ENCODE assay signal across 5 cellular contexts in genomic region chr2:111299635-111300034, GRCh38.
DNase-seq lines count a peak whose midpoint lies in the region; ATAC-seq, FAIRE-seq and TF ChIP-seq lines count a peak whose summit lies in the region.
"Not testable (repeated sequence)": the region's sequence is repeated elsewhere in the genome, so short reads cannot be mapped to it uniquely, and the experiment has no call there.

No MANE protein-coding gene starts in this region.

- not testable (repeated sequence) for H3K4me1 Mint-ChIP-seq in activated CD4-positive, alpha-beta T cell treated with anti-CD3 and anti-CD28 coated beads, Interleukin-2, amount 10 ng/mL, durations not matched to agents 24 days and 14 days; osteocyte (ENCODE audit: unreplicated experiment)

- TF ChIP-seq POLR2A in gastrocnemius medialis (IDR thresholded peaks at IDR 0.05) = not testable (repeated sequence)

- not testable (repeated sequence) for H3K27me3 ChIP-seq in lung (ENCODE audit: control insufficient read depth, insufficient read depth); gastrocnemius medialis

- not testable (repeated sequence) for H3K27ac Mint-ChIP-seq in activated CD4-positive, alpha-beta T cell treated with anti-CD3 and anti-CD28 coated beads, Interleukin-2, amount 10 ng/mL, durations not matched to agents 24 days and 14 days; osteocyte (ENCODE audit: unreplicated experiment)

- in situ Hi-C loops in gastrocnemius medialis (cut with MboI; ENCODE audit: low sequenced_read_pairs in 4 of 4) = not testable (repeated sequence)

- H3K27ac ChIP-seq in lung (ENCODE audit: low read depth in 1 of 2, low read length in 1 of 2); gastrocnemius medialis: not testable (repeated sequence)

- not testable (repeated sequence) for H3K9me3 ChIP-seq in lung (ENCODE audit: control insufficient read depth in 2 of 2, insufficient read depth in 1 of 2, low read length in 1 of 2); gastrocnemius medialis

- H3K9me3 Mint-ChIP-seq in activated CD4-positive, alpha-beta T cell treated with anti-CD3 and anti-CD28 coated beads, Interleukin-2, amount 10 ng/mL, durations not matched to agents 24 days and 14 days; osteocyte (ENCODE audit: unreplicated experiment): not testable (repeated sequence)

- not testable (repeated sequence) for H3K4me1 ChIP-seq in lung (ENCODE audit: control insufficient read depth in 2 of 2, insufficient read depth in 2 of 2, low read length in 2 of 2); gastrocnemius medialis

- TF ChIP-seq CTCF in lung (IDR thresholded peaks at IDR 0.05; ENCODE audit: control extremely low read depth, extremely low read depth); osteocyte (IDR thresholded peaks at IDR 0.05); gastrocnemius medialis (IDR thresholded peaks at IDR 0.05 in 4 of 5, conservative IDR thresholded peaks at IDR 0.05 in 1 of 5): not testable (repeated sequence)

- intact Hi-C loops in activated CD4-positive, alpha-beta T cell treated with anti-CD3 and anti-CD28 coated beads, Interleukin-2, amount 10 ng/mL, durations not matched to agents 24 days and 14 days (cut with micrococcal nuclease); gastrocnemius medialis (cut with DNase I; ENCODE audit: low total_unique reads): not testable (repeated sequence)

- H3K27me3 Mint-ChIP-seq in activated CD4-positive, alpha-beta T cell treated with anti-CD3 and anti-CD28 coated beads, Interleukin-2, amount 10 ng/mL, durations not matched to agents 24 days and 14 days; osteocyte (ENCODE audit: unreplicated experiment): not testable (repeated sequence)

- peak; percentile 35 for FAIRE-seq in urothelium cell line (lab: Jason Lieb, UNC)

- H3K4me3 ChIP-seq in lung, gastrocnemius medialis: not testable (repeated sequence)

- ATAC-seq in lung (ENCODE audit: insufficient read depth, low FRiP score) (peak; percentile 5), gastrocnemius medialis (peak; percentile 31 to 61)

- DNase-seq in activated CD4-positive, alpha-beta T cell treated with anti-CD3 and anti-CD28 coated beads, Interleukin-2, amount 10 ng/mL, durations not matched to agents 24 days and 14 days = peak; percentile 8
- not testable (repeated sequence) for DNase-seq in lung (ENCODE audit: low spot score); gastrocnemius medialis; urothelium cell line (ENCODE audit: low spot score)
- DNase-seq in osteocyte (ENCODE audit: extremely low spot score, unreplicated experiment) = peak; percentile 15

- not testable (repeated sequence) for H3K36me3 ChIP-seq in lung (ENCODE audit: control insufficient read depth in 2 of 2, insufficient read depth in 2 of 2, low read length in 2 of 2); gastrocnemius medialis

- 89 to 94% methylated on average over 2 of the region's 2 CpGs for WGBS in lung, 2 donors

- H3K4me3 Mint-ChIP-seq in activated CD4-positive, alpha-beta T cell treated with anti-CD3 and anti-CD28 coated beads, Interleukin-2, amount 10 ng/mL, durations not matched to agents 24 days and 14 days; osteocyte (ENCODE audit: unreplicated experiment): not testable (repeated sequence)

- not testable (repeated sequence) for H3K36me3 Mint-ChIP-seq in activated CD4-positive, alpha-beta T cell treated with anti-CD3 and anti-CD28 coated beads, Interleukin-2, amount 10 ng/mL, durations not matched to agents 24 days and 14 days (ENCODE audit: low read depth); osteocyte (ENCODE audit: unreplicated experiment)
